Comparison of ENCODE assay signal across 8 cellular contexts in the genomic region with DNA sequence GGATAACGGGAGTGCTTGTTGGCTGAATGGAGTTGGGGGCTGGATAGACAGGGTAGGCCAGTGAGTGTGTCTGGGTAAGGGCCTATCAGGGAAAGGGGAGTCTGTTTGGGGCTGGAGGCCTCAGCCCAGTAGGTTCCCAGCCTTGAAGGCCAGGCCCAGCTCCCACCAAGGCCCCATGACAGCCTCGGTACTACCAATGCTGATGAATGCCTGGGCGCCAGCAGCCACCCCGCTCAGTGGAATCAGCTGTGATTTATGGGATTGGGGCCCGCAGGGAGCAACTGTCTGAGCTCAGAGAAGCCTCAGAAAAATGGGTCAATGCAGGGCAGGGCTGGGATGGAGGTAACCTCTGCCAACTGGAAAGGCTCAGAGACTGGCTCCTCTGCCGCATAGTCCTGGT.
"Had no signal": no experiment of that assay in that cellular context is flagged by ENCODE, and none has a peak within 500 bp of the region (broad histone marks: within the 10 kb centered on the region; RNA-seq: fewer than 3 reads in every experiment).

No MANE protein-coding gene starts in this region.

- DNase-seq: H9, HCEC 1CT, IMR-90 had no signal

- FAIRE-seq: H1, H54, HTR-8/SVneo, K562 had no signal

- H3K4me3 ChIP-seq: GM23338, K562 had no signal

- H2AFZ ChIP-seq: GM23338 had no signal

- H3K4me2 ChIP-seq: GM23338 had no signal
